In the genomic region with DNA sequence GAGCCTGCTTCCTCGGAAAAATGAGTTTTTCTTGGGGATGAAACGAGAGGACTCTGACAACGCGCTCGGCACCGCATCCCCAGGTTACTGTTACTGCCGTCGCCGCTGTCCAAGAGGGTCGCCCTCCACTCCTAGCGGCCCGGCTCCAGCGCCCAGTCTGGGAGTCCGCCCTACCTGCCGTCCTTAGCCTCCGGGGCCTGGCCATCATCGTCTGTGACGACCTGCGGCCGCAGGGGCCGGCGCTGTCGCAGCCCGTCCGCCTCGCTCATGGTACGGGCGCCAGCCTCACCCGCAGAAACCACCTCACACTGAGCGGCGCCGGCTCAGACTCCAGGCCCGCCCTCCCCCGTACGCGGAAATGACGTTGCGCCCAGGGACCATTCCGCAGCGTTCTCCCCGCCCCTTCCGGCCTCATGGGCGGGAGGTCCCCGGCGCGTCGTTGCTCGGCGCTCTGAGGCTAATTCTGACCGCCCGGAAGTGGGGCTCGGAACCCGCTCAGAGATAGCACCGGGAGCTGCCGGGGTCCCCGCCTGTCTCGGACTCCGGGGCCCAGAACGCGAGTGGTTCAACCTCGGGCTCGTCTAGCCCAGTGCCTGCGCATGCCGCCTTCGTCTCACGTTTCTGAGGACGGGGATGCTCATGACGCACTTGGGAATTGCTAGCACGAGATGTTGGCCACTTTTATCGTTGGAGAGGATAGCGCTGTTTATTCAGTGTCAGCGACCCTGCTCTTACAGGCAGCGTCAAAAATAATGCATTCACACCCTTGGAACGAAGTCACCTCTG, we compare ENCODE assay signal across 8 cellular contexts. TPM values are rescaled to one million over a fixed set of nuclear protein-coding genes. Genes with fewer than 3 reads are reported as not detected.
DNase-seq lines count a peak whose midpoint lies in the region; TF ChIP-seq lines count a peak whose summit lies in the region.

A gene with protein sequence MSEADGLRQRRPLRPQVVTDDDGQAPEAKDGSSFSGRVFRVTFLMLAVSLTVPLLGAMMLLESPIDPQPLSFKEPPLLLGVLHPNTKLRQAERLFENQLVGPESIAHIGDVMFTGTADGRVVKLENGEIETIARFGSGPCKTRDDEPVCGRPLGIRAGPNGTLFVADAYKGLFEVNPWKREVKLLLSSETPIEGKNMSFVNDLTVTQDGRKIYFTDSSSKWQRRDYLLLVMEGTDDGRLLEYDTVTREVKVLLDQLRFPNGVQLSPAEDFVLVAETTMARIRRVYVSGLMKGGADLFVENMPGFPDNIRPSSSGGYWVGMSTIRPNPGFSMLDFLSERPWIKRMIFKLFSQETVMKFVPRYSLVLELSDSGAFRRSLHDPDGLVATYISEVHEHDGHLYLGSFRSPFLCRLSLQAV (minus strand): TSS at position 332 of the 786 bp plus-strand sequence. CDS start 63 bp downstream, at position 269.

- H3K9me3 ChIP-seq in Loucy (ENCODE audit: insufficient read depth, low read depth, low read length) = no peaks in the 10 kb centered on the region
- H3K9me3 ChIP-seq in neural cell (ENCODE audit: low read length) = no peaks in the 10 kb centered on the region
- H3K9me3 ChIP-seq in stomach = no peaks in the 10 kb centered on the region

- in situ Hi-C loops in G401 (cut with HindIII; ENCODE audit: low sequenced_read_pairs) = no loop called here

- H3K4me3 ChIP-seq in H7 (ENCODE audit: insufficient read depth, low read depth, low read length) = peak within 1 kb of the TSS; percentile 89
- peak within 1 kb of the TSS; percentile 84 for H3K4me3 ChIP-seq in Loucy (ENCODE audit: low read length, poor library complexity, severe bottlenecking)
- peak within 1 kb of the TSS; percentile 97 for H3K4me3 ChIP-seq in neural cell (ENCODE audit: low read length)
- H3K4me3 ChIP-seq in stomach = peak within 1 kb of the TSS; percentile 82 to 90 (median 88)

- H3K27me3 ChIP-seq in H7 (ENCODE audit: control insufficient read depth, insufficient read depth, low read length) (no peaks in the 10 kb centered on the region; the same call in 1 of the 2 replicates), Loucy (ENCODE audit: insufficient read depth, low read length, poor library complexity, severe bottlenecking) (no peaks in the 10 kb centered on the region), neural cell (ENCODE audit: insufficient read depth, low read depth, low read length) (no peaks in the 10 kb centered on the region), stomach (no peaks in the 10 kb centered on the region)

- H3K79me2 ChIP-seq in Loucy (ENCODE audit: insufficient read depth, low read length) = peaks cover 49% of the 10 kb centered on the region
- H3K79me2 ChIP-seq in neural cell (replicated peaks; ENCODE audit: insufficient read depth, low read length) = peaks cover 36% of the 10 kb centered on the region

- H3K4me2 ChIP-seq in Loucy (ENCODE audit: low read depth, low read length, poor library complexity, severe bottlenecking) (peak within 1 kb of the TSS; percentile 87), neural cell (ENCODE audit: low read length) (peak within 1 kb of the TSS; percentile 79)

- DNase-seq in G401 (ENCODE audit: low spot score) (peak; percentile 96), H7 (peak; percentile 98), SHP77 (lab: John Stamatoyannopoulos, UW) (peak; percentile 98), activated gamma-delta T cell (lab: John Stamatoyannopoulos, UW) (peak; percentile 93), fibroblast of the conjunctiva (ENCODE audit: low read depth) (peak; percentile 68), stomach (peak; percentile 98)

- WGBS in stomach, 5 donors = 0% methylated on average over 25 to 74 of the region's 74 CpGs

- intact Hi-C loops in stomach (cut with DNase I; ENCODE audit: low total_unique reads) = loop anchor here (10.0 kb wide), 1 partner anchor 202 kb away; a partner anchor contains a TSS

- H3K9me2 ChIP-seq in Loucy (replicated peaks; ENCODE audit: low read depth, low read length) (no peaks in the 10 kb centered on the region), neural cell (ENCODE audit: insufficient read depth, low read length) (no peaks in the 10 kb centered on the region)

- H4K20me1 ChIP-seq in Loucy (ENCODE audit: insufficient read depth, low read length, poor library complexity, severe bottlenecking) (peaks cover 36% of the 10 kb centered on the region), neural cell (ENCODE audit: insufficient read depth) (no peaks in the 10 kb centered on the region)

- TF ChIP-seq CTCF in Loucy (conservative IDR thresholded peaks at IDR 0.05; ENCODE audit: low read length) (no peak), neural cell (IDR thresholded peaks at IDR 0.05; ENCODE audit: poor library complexity, severe bottlenecking) (peak; percentile 22), stomach (IDR thresholded peaks at IDR 0.05) (no peak)

- TF ChIP-seq EP300 in neural cell (conservative IDR thresholded peaks at IDR 0.05; ENCODE audit: poor library complexity, severe bottlenecking) = peak; percentile 67
- TF ChIP-seq EP300 in stomach (IDR thresholded peaks at IDR 0.05) = no peak

- H3K4me1 ChIP-seq in Loucy (ENCODE audit: insufficient read depth, low read length, poor library complexity, severe bottlenecking) = peaks cover 64% of the 10 kb centered on the region
- H3K4me1 ChIP-seq in stomach = peaks cover 24 to 54% (median 40%) of the 10 kb centered on the region in 4 donors

- TF ChIP-seq POLR2A in stomach (IDR thresholded peaks at IDR 0.05) = peak in 3 of 4 donors; percentile 20 to 95 (median 94)

- H2AFZ ChIP-seq in Loucy (ENCODE audit: low read length) (peak within 1 kb of the TSS; percentile 78), neural cell (ENCODE audit: low read depth, low read length) (peak within 1 kb of the TSS; percentile 71)

- no peaks in the 10 kb centered on the region for H3F3A ChIP-seq in Loucy (ENCODE audit: low read depth)
- H3F3A ChIP-seq in neural cell (ENCODE audit: insufficient read depth, low read length, poor library complexity, severe bottlenecking) = no peaks in the 10 kb centered on the region

- H3K9ac ChIP-seq in Loucy (ENCODE audit: low read depth, low read length, poor library complexity, severe bottlenecking) (peak within 1 kb of the TSS; percentile 81), neural cell (ENCODE audit: low read length) (peak within 1 kb of the TSS; percentile 93)

- H3K36me3 ChIP-seq in H7 (replicated peaks; ENCODE audit: control insufficient read depth, insufficient read depth, low read length) = no peaks in the 10 kb centered on the region
- H3K36me3 ChIP-seq in Loucy (ENCODE audit: insufficient read depth, low read length) = no peaks in the 10 kb centered on the region
- no peaks in the 10 kb centered on the region for H3K36me3 ChIP-seq in neural cell (ENCODE audit: insufficient read depth, low read length)
- H3K36me3 ChIP-seq in stomach = no peaks in the 10 kb centered on the region

- peak; percentile 19 for TF ChIP-seq RAD21 in neural cell (conservative IDR thresholded peaks at IDR 0.05)

- peak within 1 kb of the TSS; percentile 83 for H3K27ac ChIP-seq in neural cell (ENCODE audit: low read length)
- H3K27ac ChIP-seq in stomach = peak within 1 kb of the TSS; percentile 85 to 97 (median 95)

TF ChIP-seq in neural cell, 6 proteins besides CTCF, POLR2A, EP300 and RAD21:
- TF ChIP-seq EZH2 (IDR thresholded peaks at IDR 0.05; ENCODE audit: borderline replicate concordance, insufficient read depth, low read length, poor library complexity, severe bottlenecking) (no peak), MXI1 (conservative IDR thresholded peaks at IDR 0.05; ENCODE audit: poor library complexity, severe bottlenecking) (peak; percentile 96), TAF1 (IDR thresholded peaks at IDR 0.05; ENCODE audit: low read depth) (peak; percentile 92), POLR2AphosphoS5 (IDR thresholded peaks at IDR 0.05) (peak; percentile 97), SMC3 (conservative IDR thresholded peaks at IDR 0.05; ENCODE audit: poor library complexity) (peak; percentile 27)
- TF ChIP-seq, protein P1, sequence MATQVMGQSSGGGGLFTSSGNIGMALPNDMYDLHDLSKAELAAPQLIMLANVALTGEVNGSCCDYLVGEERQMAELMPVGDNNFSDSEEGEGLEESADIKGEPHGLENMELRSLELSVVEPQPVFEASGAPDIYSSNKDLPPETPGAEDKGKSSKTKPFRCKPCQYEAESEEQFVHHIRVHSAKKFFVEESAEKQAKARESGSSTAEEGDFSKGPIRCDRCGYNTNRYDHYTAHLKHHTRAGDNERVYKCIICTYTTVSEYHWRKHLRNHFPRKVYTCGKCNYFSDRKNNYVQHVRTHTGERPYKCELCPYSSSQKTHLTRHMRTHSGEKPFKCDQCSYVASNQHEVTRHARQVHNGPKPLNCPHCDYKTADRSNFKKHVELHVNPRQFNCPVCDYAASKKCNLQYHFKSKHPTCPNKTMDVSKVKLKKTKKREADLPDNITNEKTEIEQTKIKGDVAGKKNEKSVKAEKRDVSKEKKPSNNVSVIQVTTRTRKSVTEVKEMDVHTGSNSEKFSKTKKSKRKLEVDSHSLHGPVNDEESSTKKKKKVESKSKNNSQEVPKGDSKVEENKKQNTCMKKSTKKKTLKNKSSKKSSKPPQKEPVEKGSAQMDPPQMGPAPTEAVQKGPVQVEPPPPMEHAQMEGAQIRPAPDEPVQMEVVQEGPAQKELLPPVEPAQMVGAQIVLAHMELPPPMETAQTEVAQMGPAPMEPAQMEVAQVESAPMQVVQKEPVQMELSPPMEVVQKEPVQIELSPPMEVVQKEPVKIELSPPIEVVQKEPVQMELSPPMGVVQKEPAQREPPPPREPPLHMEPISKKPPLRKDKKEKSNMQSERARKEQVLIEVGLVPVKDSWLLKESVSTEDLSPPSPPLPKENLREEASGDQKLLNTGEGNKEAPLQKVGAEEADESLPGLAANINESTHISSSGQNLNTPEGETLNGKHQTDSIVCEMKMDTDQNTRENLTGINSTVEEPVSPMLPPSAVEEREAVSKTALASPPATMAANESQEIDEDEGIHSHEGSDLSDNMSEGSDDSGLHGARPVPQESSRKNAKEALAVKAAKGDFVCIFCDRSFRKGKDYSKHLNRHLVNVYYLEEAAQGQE (IDR thresholded peaks at IDR 0.05; ENCODE audit: borderline replicate concordance) = peak; percentile 93

RNA-seq across cellular contexts. Expression of the gene that starts here (rescaled TPM):
- 94.6 and 98.6 TPM in 2 replicates for total RNA-seq in G401 (2014; rRNA removed; shearing (Covaris generic))
- total RNA-seq in H7 (2014; rRNA removed; shearing (Covaris generic)) = 63.5 and 69.0 TPM in 2 replicates
- 140 and 149 TPM in 2 replicates for polyA plus RNA-seq in neural cell
- 74.3 and 77.3 TPM in 2 replicates for polyA minus RNA-seq in neural cell
- 10 to 100 TPM; 12.3 to 55.6 (median 39.3) TPM for total RNA-seq in stomach
- polyA plus RNA-seq in stomach = 10 to 100 TPM; 14.4 to 29.5 (median 24.8) TPM

Comparison
In these comparisons a context has a peak if more than half of its experiments do, and no peak if none do; other contexts are left out.
1. Peak in every context shown above with its lines: DNase-seq, H3K4me3 ChIP-seq and H3K27ac ChIP-seq.